Comparison of ENCODE assay signal across 33 cellular contexts in the genomic region with DNA sequence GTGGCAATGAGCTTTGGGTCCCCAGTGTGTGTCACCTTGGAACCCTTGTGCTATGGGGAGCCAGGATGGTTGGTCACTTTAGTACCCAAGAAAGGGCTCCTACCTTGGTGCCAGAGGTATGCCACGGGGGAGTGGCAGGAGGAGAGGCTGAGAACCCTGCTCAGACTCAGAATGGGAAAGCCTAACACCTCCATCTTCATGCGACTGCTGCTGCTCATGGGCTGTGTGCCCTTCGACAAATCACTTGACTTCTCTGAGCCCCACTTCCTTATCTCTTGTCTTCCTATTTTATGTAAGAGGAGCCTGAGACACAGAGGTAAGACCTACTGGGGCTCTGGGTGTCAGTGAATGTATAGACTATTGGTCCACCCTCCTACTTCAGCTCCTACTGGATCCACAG. TPM values are rescaled to one million over a fixed set of nuclear protein-coding genes. Genes with fewer than 3 reads are reported as not detected.
"Had no signal": no experiment of that assay in that cellular context is flagged by ENCODE, and none has a peak within 500 bp of the region (broad histone marks: within the 10 kb centered on the region; RNA-seq: fewer than 3 reads in every experiment).

No MANE protein-coding gene starts in this region.

- H3K9me3 ChIP-seq: body of pancreas, breast epithelium had no signal

- H3K9me3 Mint-ChIP-seq: activated CD4-positive, alpha-beta memory T cell treated with anti-CD3 and anti-CD28 coated beads, Interleukin-2, amount 10 ng/mL, durations not matched to agents 7 days and 5 days; activated naive CD4-positive, alpha-beta T cell treated with anti-CD3 and anti-CD28 coated beads, Interleukin-2, amount 50 U/mL, for 24 hours; activated naive CD8-positive, alpha-beta T cell treated with anti-CD3 and anti-CD28 coated beads, Interleukin-2, amount 10 ng/mL, durations not matched to agents 7 days and 5 days; activated T-cell treated with anti-CD3 and anti-CD28 coated beads, Interleukin-2, amount 50 U/mL, for 72 hours; activated T-helper 17 cell treated with anti-CD3 and anti-CD28 coated beads, Interleukin-2, amount 50 U/mL, for 72 hours had no signal

- H3K36me3 ChIP-seq: breast epithelium had no signal

- H3K4me1 Mint-ChIP-seq: activated CD4-positive, alpha-beta memory T cell treated with anti-CD3 and anti-CD28 coated beads, Interleukin-2, amount 10 ng/mL, durations not matched to agents 7 days and 5 days; activated naive CD4-positive, alpha-beta T cell treated with anti-CD3 and anti-CD28 coated beads, Interleukin-2, amount 50 U/mL, for 24 hours; activated naive CD8-positive, alpha-beta T cell treated with anti-CD3 and anti-CD28 coated beads, Interleukin-2, amount 10 ng/mL, durations not matched to agents 7 days and 5 days; activated T-helper 17 cell treated with anti-CD3 and anti-CD28 coated beads, Interleukin-2, amount 50 U/mL, for 72 hours had no signal

- DNase-seq: activated CD4-positive, alpha-beta memory T cell treated with anti-CD3 and anti-CD28 coated beads, Interleukin-2, amount 10 ng/mL, durations not matched to agents 7 days and 5 days; activated CD4-positive, alpha-beta T cell treated with anti-CD3 and anti-CD28 coated beads for 1 hour; activated CD4-positive, alpha-beta T cell treated with anti-CD3 and anti-CD28 coated beads for 48 hours; activated CD4-positive, CD25-positive, alpha-beta regulatory T cell; activated CD8-positive, alpha-beta memory T cell treated with anti-CD3 and anti-CD28 coated beads for 24 hours; activated CD8-positive, alpha-beta memory T cell treated with anti-CD3 and anti-CD28 coated beads, Interleukin-2, amount 10 ng/mL, durations not matched to agents 7 days and 5 days; activated CD8-positive, alpha-beta memory T cell treated with anti-CD3 and anti-CD28 coated beads, Interleukin-2, amount 50 U/mL, for 48 hours; activated effector memory CD4-positive, alpha-beta T cell treated with anti-CD3 and anti-CD28 coated beads, Interleukin-2, amount 50 U/mL, for 16 hours; activated naive CD4-positive, alpha-beta T cell; activated naive CD8-positive, alpha-beta T cell treated with anti-CD3 and anti-CD28 coated beads, Interleukin-2, amount 10 ng/mL, durations not matched to agents 7 days and 5 days; activated T-cell treated with anti-CD3 and anti-CD28 coated beads, Interleukin-2, amount 50 U/mL, for 72 hours; amygdala; body of pancreas; NCI-H1092 treated with DMSO at 0.1 percent for 48 hours; NCI-H1417; NCI-H146; NCI-H187 treated with DMSO at 0.1 percent for 48 hours; NCI-H2081; NCI-H226; NCI-H446 treated with DMSO at 0.1 percent for 48 hours; NCI-H524; NK-92 treated with Interleukin-12 subunit alpha and Interleukin-12 subunit beta, amount 100 ng/mL, for 24 hours; Right ventricle myocardium superior; SW 1271; T-helper 1 cell; T-helper 2 cell; T-helper 9 cell had no signal

- H3K4me3 Mint-ChIP-seq: activated CD4-positive, alpha-beta memory T cell treated with anti-CD3 and anti-CD28 coated beads, Interleukin-2, amount 10 ng/mL, durations not matched to agents 7 days and 5 days; activated CD8-positive, alpha-beta memory T cell treated with anti-CD3 and anti-CD28 coated beads, Interleukin-2, amount 10 ng/mL, durations not matched to agents 7 days and 5 days; activated naive CD4-positive, alpha-beta T cell treated with anti-CD3 and anti-CD28 coated beads, Interleukin-2, amount 50 U/mL, for 24 hours; activated naive CD8-positive, alpha-beta T cell treated with anti-CD3 and anti-CD28 coated beads, Interleukin-2, amount 10 ng/mL, durations not matched to agents 7 days and 5 days; activated T-cell treated with anti-CD3 and anti-CD28 coated beads, Interleukin-2, amount 50 U/mL, for 72 hours; activated T-helper 17 cell treated with anti-CD3 and anti-CD28 coated beads, Interleukin-2, amount 50 U/mL, for 72 hours had no signal

- H3K4me1 ChIP-seq: body of pancreas, breast epithelium had no signal

- ATAC-seq: activated CD8-positive, alpha-beta memory T cell treated with anti-CD3 and anti-CD28 coated beads, Interleukin-2, amount 10 ng/mL, durations not matched to agents 7 days and 5 days; activated T-cell treated with anti-CD3 and anti-CD28 coated beads, Interleukin-2, amount 50 U/mL, for 72 hours; activated T-helper 17 cell treated with anti-CD3 and anti-CD28 coated beads, Interleukin-2, amount 50 U/mL, for 72 hours; body of pancreas had no signal

- FAIRE-seq: astrocyte had no signal

- H3K4me3 ChIP-seq: body of pancreas, breast epithelium, coronary artery had no signal

- H3K27me3 Mint-ChIP-seq: activated CD4-positive, alpha-beta memory T cell treated with anti-CD3 and anti-CD28 coated beads, Interleukin-2, amount 10 ng/mL, durations not matched to agents 7 days and 5 days; activated CD8-positive, alpha-beta memory T cell treated with anti-CD3 and anti-CD28 coated beads, Interleukin-2, amount 10 ng/mL, durations not matched to agents 7 days and 5 days; activated naive CD4-positive, alpha-beta T cell treated with anti-CD3 and anti-CD28 coated beads, Interleukin-2, amount 50 U/mL, for 24 hours; activated naive CD8-positive, alpha-beta T cell treated with anti-CD3 and anti-CD28 coated beads, Interleukin-2, amount 10 ng/mL, durations not matched to agents 7 days and 5 days; activated T-helper 17 cell treated with anti-CD3 and anti-CD28 coated beads, Interleukin-2, amount 50 U/mL, for 72 hours had no signal

- H3K27me3 ChIP-seq: body of pancreas, breast epithelium had no signal

- H3K27ac ChIP-seq: body of pancreas, breast epithelium, coronary artery, VCaP had no signal

- H3K36me3 Mint-ChIP-seq: activated CD8-positive, alpha-beta memory T cell treated with anti-CD3 and anti-CD28 coated beads, Interleukin-2, amount 10 ng/mL, durations not matched to agents 7 days and 5 days; activated naive CD8-positive, alpha-beta T cell treated with anti-CD3 and anti-CD28 coated beads, Interleukin-2, amount 10 ng/mL, durations not matched to agents 7 days and 5 days had no signal

- H3K27ac Mint-ChIP-seq: activated CD4-positive, alpha-beta memory T cell treated with anti-CD3 and anti-CD28 coated beads, Interleukin-2, amount 10 ng/mL, durations not matched to agents 7 days and 5 days; activated naive CD4-positive, alpha-beta T cell treated with anti-CD3 and anti-CD28 coated beads, Interleukin-2, amount 50 U/mL, for 24 hours; activated naive CD8-positive, alpha-beta T cell treated with anti-CD3 and anti-CD28 coated beads, Interleukin-2, amount 10 ng/mL, durations not matched to agents 7 days and 5 days; activated T-cell treated with anti-CD3 and anti-CD28 coated beads, Interleukin-2, amount 50 U/mL, for 72 hours; activated T-helper 17 cell treated with anti-CD3 and anti-CD28 coated beads, Interleukin-2, amount 50 U/mL, for 72 hours had no signal

RNA-seq across cellular contexts. Expression of a gene that starts 41.8 kb away (rescaled TPM):
- total RNA-seq: body of pancreas had no signal
